ENCODE assay signal across 9 cellular contexts in the genomic region with DNA sequence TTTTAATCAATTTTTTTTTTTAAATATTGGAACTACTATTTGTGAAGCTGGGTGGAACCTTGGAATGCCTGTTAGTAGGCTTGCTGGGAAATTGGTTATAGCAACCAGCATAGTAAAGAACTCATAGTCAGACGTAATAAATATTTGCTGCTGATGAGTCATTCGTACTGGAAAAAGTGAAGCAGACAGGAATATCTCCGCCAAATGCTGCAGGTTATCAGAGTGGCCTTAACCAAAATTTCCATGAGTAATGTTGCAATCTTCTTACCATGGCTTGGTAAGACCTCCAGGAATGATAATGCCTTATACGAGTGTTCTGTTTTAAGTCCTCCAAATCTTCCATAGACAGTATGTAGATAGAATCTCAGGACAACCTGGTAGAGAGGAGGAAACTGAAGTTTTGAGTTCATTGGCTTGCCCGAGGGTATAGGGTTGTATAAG. TPM values are rescaled to one million over a fixed set of nuclear protein-coding genes. Genes with fewer than 3 reads are reported as not detected.
DNase-seq lines count a peak whose midpoint lies in the region; ATAC-seq and TF ChIP-seq lines count a peak whose summit lies in the region.
"Had no signal": no experiment of that assay in that cellular context is flagged by ENCODE, and none has a peak within 500 bp of the region (broad histone marks: within the 10 kb centered on the region; RNA-seq: fewer than 3 reads in every experiment).

No MANE protein-coding gene starts in this region.

- intact Hi-C loops in mammary epithelial cell (cut with micrococcal nuclease), result loop anchor here (1.0 to 5.0 kb wide), 3 partner anchors 34 to 71 kb away; a partner anchor contains a TSS

- no peaks in the 10 kb centered on the region for H3K27me3 ChIP-seq in mammary epithelial cell (ENCODE audit: insufficient read depth, low read length)
- no peaks in the 10 kb centered on the region for H3K27me3 ChIP-seq in lung (ENCODE audit: control insufficient read depth, insufficient read depth)

- H3K9me3 ChIP-seq in mammary epithelial cell (replicated peaks; ENCODE audit: insufficient read depth, low read length) (no peaks in the 10 kb centered on the region), lung (ENCODE audit: control insufficient read depth in 2 of 2, insufficient read depth in 1 of 2, low read length in 1 of 2) (no peaks in the 10 kb centered on the region)

- WGBS in mammary epithelial cell (ENCODE audit: low coverage, missing lambda C conversion rate), result 2% methylated on average over 5 of the region's 5 CpGs
- 49 to 78% methylated on average over 5 of the region's 5 CpGs for WGBS in lung, 2 donors

- H3K4me1 ChIP-seq in mammary epithelial cell (ENCODE audit: insufficient read depth, low read length), result peaks cover 66% of the 10 kb centered on the region
- peaks cover 28 to 60% of the 10 kb centered on the region in 2 donors for H3K4me1 ChIP-seq in lung (ENCODE audit: control insufficient read depth in 2 of 2, insufficient read depth in 2 of 2, low read length in 2 of 2)

- H3K79me2 ChIP-seq in mammary epithelial cell (ENCODE audit: insufficient read depth, low read length), result peaks cover 61% of the 10 kb centered on the region

- no TSS peak for BruUV-seq in mammary epithelial cell (replicated peaks; lab: Mats Ljungman, UMichigan)

- peak overlapping the region; percentile 78 for H3K9ac ChIP-seq in mammary epithelial cell (ENCODE audit: insufficient read depth, low read length)

- TF ChIP-seq CTCF in mammary epithelial cell (conservative IDR thresholded peaks at IDR 0.05 in 1 of 2, IDR thresholded peaks at IDR 0.05 in 1 of 2; ENCODE audit: extremely low read depth in 1 of 2, insufficient read depth in 1 of 2, low read depth in 1 of 2, low read length in 2 of 2), result no peak
- TF ChIP-seq CTCF in lung (IDR thresholded peaks at IDR 0.05; ENCODE audit: control extremely low read depth, extremely low read depth), result no peak

- in situ Hi-C loops in mammary epithelial cell (cut with MboI; ENCODE audit: low sequenced_read_pairs in 2 of 2), result no loop called here

- peak overlapping the region; percentile 97 for H3K27ac ChIP-seq in mammary epithelial cell (ENCODE audit: insufficient read depth, low read depth, low read length)
- H3K27ac ChIP-seq in lung (ENCODE audit: low read depth in 1 of 2, low read length in 1 of 2), result peak overlapping the region in 1 of 2 donors; percentile 75
- H3K27ac ChIP-seq: VCaP had no signal

- no peak overlapping the region for H2AFZ ChIP-seq in mammary epithelial cell (ENCODE audit: low read depth, low read length)

- dilution Hi-C loops in mammary epithelial cell (cut with HindIII; ENCODE audit: low sequenced_read_pairs), result no loop called here

- H3K4me3 ChIP-seq in mammary epithelial cell (replicated peaks in 1 of 3; ENCODE audit: insufficient read depth in 1 of 3, low read depth in 2 of 3, low read length in 3 of 3) (peak overlapping the region in 2 of 3 experiments; percentile 10 to 22), lung (no peak overlapping the region)

- CTCF ChIA-PET in mammary epithelial cell (lab: Charles Lee; ENCODE audit: low non-redundant PET), result no interaction called here

- ATAC-seq in lung (ENCODE audit: insufficient read depth, low FRiP score) (peak; percentile 56), HG03520 (IDR thresholded peaks at IDR 0.05; ENCODE audit: unreplicated experiment) (no peak), HG03460 (IDR thresholded peaks at IDR 0.05; ENCODE audit: unreplicated experiment) (no peak), HG02763 (IDR thresholded peaks at IDR 0.05; ENCODE audit: unreplicated experiment) (no peak)

- H4K20me1 ChIP-seq in mammary epithelial cell (ENCODE audit: insufficient read depth, low read length), result no peaks in the 10 kb centered on the region

- H3K4me2 ChIP-seq in mammary epithelial cell (ENCODE audit: insufficient read depth, low read depth, low read length), result peak overlapping the region; percentile 82

- DNase-seq in A172 (ENCODE audit: low spot score) (peak; percentile 98), HT1080 (ENCODE audit: low read depth) (peak; percentile 94), mammary epithelial cell (peak; percentile 83), lung (ENCODE audit: low spot score) (no peak), NCI-H2171 (lab: John Stamatoyannopoulos, UW) (no peak)

- H3K36me3 ChIP-seq in mammary epithelial cell (ENCODE audit: insufficient read depth, low read length), result no peaks in the 10 kb centered on the region
- H3K36me3 ChIP-seq in lung (ENCODE audit: control insufficient read depth in 2 of 2, insufficient read depth in 2 of 2, low read length in 2 of 2), result no peaks in the 10 kb centered on the region

RNA-seq across cellular contexts. Expression of a gene that starts 34.2 kb away (rescaled TPM):
- 176 and 204 TPM in 2 replicates for total RNA-seq in A172 (2014; rRNA removed; shearing (Covaris generic))
- total RNA-seq in HT1080 (2014; rRNA removed; shearing (Covaris generic)), result 12.3 and 19.4 TPM in 2 replicates
- polyA plus RNA-seq in HT1080 (2015; cell fraction: cytosol; rRNA removed), result 36.4 and 45.5 TPM in 2 replicates
- 43.6 and 45.2 TPM in 2 replicates for polyA plus RNA-seq in HT1080 (2015; cell fraction: nucleus; rRNA removed)
- total RNA-seq in mammary epithelial cell, result 100 to 1,000 TPM in 1 of 2 donors, 10 to 100 TPM in 1; 37.5 to 125 TPM
- polyA plus RNA-seq in mammary epithelial cell, result 20.0 TPM
- 33.9 TPM for polyA minus RNA-seq in mammary epithelial cell
- 100 to 1,000 TPM in 1 of 2 donors, 10 to 100 TPM in 1; 59.3 to 108 TPM for total RNA-seq in lung
- 10 to 100 TPM; 13.3 to 19.3 TPM for polyA plus RNA-seq in lung

Comparison
In these comparisons a context has a peak if more than half of its experiments do, and no peak if none do; other contexts are left out.
1. DNase-seq: peak in A172 (single experiment), HT1080 (single experiment) and mammary epithelial cell (single experiment); none in lung (single experiment) and NCI-H2171 (single experiment).